ENCODE assay signal across 1 cellular context in the genomic region with DNA sequence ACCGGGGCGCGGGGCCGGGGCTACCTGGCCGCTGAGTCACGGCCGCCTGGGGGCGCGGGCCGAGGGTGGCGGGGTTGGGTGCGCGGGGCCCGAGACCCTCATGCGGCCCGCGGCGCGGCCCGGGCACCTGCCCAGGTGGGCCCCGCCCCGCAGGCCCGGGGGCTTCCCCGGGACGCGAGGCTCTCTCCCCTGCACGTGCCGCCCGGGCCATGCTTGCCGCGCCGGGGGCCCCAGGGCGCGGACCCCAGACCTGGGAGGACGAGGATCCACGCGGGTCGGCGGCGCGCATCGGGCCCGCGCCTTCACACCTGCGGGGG.
A peak's percentile ranks its signal among the peaks of the same experiment; 100 is the strongest.
TF ChIP-seq lines count a peak whose summit lies in the region.

No MANE protein-coding gene starts in this region.

TF ChIP-seq in GM12878, 131 proteins besides CTCF, POLR2A, EP300 and RAD21:
- TF ChIP-seq, protein P1, sequence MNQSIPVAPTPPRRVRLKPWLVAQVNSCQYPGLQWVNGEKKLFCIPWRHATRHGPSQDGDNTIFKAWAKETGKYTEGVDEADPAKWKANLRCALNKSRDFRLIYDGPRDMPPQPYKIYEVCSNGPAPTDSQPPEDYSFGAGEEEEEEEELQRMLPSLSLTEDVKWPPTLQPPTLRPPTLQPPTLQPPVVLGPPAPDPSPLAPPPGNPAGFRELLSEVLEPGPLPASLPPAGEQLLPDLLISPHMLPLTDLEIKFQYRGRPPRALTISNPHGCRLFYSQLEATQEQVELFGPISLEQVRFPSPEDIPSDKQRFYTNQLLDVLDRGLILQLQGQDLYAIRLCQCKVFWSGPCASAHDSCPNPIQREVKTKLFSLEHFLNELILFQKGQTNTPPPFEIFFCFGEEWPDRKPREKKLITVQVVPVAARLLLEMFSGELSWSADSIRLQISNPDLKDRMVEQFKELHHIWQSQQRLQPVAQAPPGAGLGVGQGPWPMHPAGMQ (IDR thresholded peaks at IDR 0.05; ENCODE audit: borderline replicate concordance): no peak
- peak; percentile 61 to 96; a peak in 3 of 4 replicates for TF ChIP-seq BHLHE40 (IDR thresholded peaks at IDR 0.05; ENCODE audit: borderline replicate concordance in 1 of 2, low read depth in 2 of 2, low read length in 1 of 2)
- TF ChIP-seq, protein P2, sequence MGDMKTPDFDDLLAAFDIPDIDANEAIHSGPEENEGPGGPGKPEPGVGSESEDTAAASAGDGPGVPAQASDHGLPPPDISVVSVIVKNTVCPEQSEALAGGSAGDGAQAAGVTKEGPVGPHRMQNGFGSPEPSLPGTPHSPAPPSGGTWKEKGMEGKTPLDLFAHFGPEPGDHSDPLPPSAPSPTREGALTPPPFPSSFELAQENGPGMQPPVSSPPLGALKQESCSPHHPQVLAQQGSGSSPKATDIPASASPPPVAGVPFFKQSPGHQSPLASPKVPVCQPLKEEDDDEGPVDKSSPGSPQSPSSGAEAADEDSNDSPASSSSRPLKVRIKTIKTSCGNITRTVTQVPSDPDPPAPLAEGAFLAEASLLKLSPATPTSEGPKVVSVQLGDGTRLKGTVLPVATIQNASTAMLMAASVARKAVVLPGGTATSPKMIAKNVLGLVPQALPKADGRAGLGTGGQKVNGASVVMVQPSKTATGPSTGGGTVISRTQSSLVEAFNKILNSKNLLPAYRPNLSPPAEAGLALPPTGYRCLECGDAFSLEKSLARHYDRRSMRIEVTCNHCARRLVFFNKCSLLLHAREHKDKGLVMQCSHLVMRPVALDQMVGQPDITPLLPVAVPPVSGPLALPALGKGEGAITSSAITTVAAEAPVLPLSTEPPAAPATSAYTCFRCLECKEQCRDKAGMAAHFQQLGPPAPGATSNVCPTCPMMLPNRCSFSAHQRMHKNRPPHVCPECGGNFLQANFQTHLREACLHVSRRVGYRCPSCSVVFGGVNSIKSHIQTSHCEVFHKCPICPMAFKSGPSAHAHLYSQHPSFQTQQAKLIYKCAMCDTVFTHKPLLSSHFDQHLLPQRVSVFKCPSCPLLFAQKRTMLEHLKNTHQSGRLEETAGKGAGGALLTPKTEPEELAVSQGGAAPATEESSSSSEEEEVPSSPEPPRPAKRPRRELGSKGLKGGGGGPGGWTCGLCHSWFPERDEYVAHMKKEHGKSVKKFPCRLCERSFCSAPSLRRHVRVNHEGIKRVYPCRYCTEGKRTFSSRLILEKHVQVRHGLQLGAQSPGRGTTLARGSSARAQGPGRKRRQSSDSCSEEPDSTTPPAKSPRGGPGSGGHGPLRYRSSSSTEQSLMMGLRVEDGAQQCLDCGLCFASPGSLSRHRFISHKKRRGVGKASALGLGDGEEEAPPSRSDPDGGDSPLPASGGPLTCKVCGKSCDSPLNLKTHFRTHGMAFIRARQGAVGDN (IDR thresholded peaks at IDR 0.05): no peak
- no peak for TF ChIP-seq SREBF1 (IDR thresholded peaks at IDR 0.05; ENCODE audit: low read length)
- TF ChIP-seq, protein P3, sequence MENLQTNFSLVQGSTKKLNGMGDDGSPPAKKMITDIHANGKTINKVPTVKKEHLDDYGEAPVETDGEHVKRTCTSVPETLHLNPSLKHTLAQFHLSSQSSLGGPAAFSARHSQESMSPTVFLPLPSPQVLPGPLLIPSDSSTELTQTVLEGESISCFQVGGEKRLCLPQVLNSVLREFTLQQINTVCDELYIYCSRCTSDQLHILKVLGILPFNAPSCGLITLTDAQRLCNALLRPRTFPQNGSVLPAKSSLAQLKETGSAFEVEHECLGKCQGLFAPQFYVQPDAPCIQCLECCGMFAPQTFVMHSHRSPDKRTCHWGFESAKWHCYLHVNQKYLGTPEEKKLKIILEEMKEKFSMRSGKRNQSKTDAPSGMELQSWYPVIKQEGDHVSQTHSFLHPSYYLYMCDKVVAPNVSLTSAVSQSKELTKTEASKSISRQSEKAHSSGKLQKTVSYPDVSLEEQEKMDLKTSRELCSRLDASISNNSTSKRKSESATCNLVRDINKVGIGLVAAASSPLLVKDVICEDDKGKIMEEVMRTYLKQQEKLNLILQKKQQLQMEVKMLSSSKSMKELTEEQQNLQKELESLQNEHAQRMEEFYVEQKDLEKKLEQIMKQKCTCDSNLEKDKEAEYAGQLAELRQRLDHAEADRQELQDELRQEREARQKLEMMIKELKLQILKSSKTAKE (IDR thresholded peaks at IDR 0.05; ENCODE audit: low read depth, poor library complexity, severe bottlenecking): no peak
- TF ChIP-seq, protein P4, sequence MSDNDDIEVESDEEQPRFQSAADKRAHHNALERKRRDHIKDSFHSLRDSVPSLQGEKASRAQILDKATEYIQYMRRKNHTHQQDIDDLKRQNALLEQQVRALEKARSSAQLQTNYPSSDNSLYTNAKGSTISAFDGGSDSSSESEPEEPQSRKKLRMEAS (IDR thresholded peaks at IDR 0.05; ENCODE audit: low read depth, low read length): no peak
- TF ChIP-seq, protein P5, sequence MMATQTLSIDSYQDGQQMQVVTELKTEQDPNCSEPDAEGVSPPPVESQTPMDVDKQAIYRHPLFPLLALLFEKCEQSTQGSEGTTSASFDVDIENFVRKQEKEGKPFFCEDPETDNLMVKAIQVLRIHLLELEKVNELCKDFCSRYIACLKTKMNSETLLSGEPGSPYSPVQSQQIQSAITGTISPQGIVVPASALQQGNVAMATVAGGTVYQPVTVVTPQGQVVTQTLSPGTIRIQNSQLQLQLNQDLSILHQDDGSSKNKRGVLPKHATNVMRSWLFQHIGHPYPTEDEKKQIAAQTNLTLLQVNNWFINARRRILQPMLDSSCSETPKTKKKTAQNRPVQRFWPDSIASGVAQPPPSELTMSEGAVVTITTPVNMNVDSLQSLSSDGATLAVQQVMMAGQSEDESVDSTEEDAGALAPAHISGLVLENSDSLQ (IDR thresholded peaks at IDR 0.05): no peak
- TF ChIP-seq CREB1 (IDR thresholded peaks at IDR 0.05; ENCODE audit: low read depth): no peak
